Comparison of ENCODE assay signal across 8 cellular contexts in the genomic region with DNA sequence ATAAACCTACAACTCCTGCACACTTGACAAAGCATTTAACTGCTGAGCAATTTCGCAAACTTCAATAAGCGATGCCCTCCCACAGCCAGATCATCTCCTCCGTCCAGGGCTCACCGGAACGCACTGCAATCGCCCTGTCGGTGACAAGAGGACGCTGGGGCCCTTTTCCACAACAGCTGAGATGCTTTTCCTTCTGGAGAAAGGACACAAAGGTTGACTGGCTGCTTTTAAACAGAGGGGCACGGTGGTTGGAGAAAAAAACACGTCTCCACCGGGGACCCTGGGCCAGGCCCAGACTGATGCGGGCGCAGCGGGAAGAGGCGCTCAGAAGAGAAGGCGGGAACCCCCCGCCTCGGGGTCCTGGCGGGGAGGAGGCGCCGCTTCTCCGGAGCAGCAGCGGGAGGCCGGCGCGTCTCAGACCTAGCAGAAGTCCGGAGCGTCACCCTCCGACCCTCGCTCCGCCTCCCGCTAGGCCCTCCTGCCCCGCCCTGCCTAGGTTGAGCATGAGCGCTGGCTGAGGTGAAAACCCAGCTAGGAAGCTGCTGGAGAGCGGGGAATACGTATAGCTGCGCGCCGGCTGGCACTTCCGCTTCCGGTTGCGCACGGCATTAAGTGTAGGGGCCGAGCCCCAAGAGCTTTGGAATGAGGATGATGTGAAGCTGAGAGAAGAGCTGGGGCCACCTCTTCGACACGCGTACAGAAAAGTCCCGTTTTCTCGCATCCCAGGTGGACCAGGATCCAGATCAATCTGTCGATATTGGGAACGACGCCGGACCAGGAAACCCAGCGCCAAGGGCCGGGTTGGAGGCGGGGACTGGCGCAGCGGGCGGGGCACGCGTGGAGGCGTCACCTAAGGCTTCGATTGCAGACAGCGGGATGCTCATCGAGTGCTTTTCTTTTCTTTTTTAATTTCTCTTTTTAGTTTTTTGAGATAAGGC. TPM values are rescaled to one million over a fixed set of nuclear protein-coding genes. Genes with fewer than 3 reads are reported as not detected.
A peak's percentile ranks its signal among the peaks of the same experiment; 100 is the strongest.
DNase-seq lines count a peak whose midpoint lies in the region; ATAC-seq and TF ChIP-seq lines count a peak whose summit lies in the region.

Gene ZNF846 (minus strand): TSS at position 564 of the 938 bp plus-strand sequence. CDS start 3,788 bp downstream, outside the sequence.

- DNase-seq in GM13977 (ENCODE audit: low spot score): peak; percentile 94
- peak; percentile 78 for DNase-seq in NCI-H1694 (lab: John Stamatoyannopoulos, UW)
- peak; percentile 73 to 98 (median 89) for DNase-seq in T-helper 2 cell
- peak; percentile 40 to 94 (median 85) for DNase-seq in anterior cingulate cortex (lab: John Stamatoyannopoulos, UW)
- peak; percentile 96 for DNase-seq in left ventricle myocardium superior
- DNase-seq in prostate gland (ENCODE audit: low spot score): peak; percentile 94
- DNase-seq in ureter (ENCODE audit: low spot score): peak; percentile 95

- under 1% methylated on average over 65 of the region's 65 CpGs for WGBS in prostate gland

- TF ChIP-seq CTCF in GM13977 (IDR thresholded peaks at IDR 0.05; ENCODE audit: extremely low read depth, insufficient read depth, missing control alignments) (no peak), prostate gland (IDR thresholded peaks at IDR 0.05) (peak in 1 of 4 experiments; percentile 14)

- no peaks in the 10 kb centered on the region for H3K9me3 ChIP-seq in prostate gland

- H3K4me1 ChIP-seq in prostate gland (replicated peaks): no peaks in the 10 kb centered on the region

- peak within 1 kb of the TSS; percentile 45 to 63 for H3K4me3 ChIP-seq in prostate gland

- intact Hi-C loops in left ventricle myocardium superior (cut with micrococcal nuclease) (loop anchor here (10.0 kb wide), 1 partner anchor 144 kb away; the partner anchor contains the start of gene ZNF561), prostate gland (cut with DNase I) (loop anchor here (2.0 kb wide), 1 partner anchor 16 kb away; no protein-coding TSS in a partner anchor)

- H3K27me3 ChIP-seq in prostate gland (replicated peaks; ENCODE audit: insufficient read depth): no peaks in the 10 kb centered on the region

- no peaks in the 10 kb centered on the region for H3K36me3 ChIP-seq in prostate gland

- TF ChIP-seq POLR2A in prostate gland (IDR thresholded peaks at IDR 0.05): peak; percentile 88

- ATAC-seq in HG02870 (IDR thresholded peaks at IDR 0.05; ENCODE audit: unreplicated experiment) (peak; percentile 98), left ventricle myocardium superior (peak; percentile 99)

- H3K27ac ChIP-seq in prostate gland: peak within 1 kb of the TSS; percentile 93 to 95

- in situ Hi-C loops in GM13977 (cut with MboI; ENCODE audit: low pct_unique_long_range_greater_than_20kb, low sequenced_read_pairs, unreplicated experiment): no loop called here

RNA-seq across cellular contexts. Expression of gene ZNF846, which starts in this region (rescaled TPM):
- 10.8 TPM for total RNA-seq in left ventricle myocardium superior
- 10 to 100 TPM; 24.5 to 30.8 TPM for total RNA-seq in prostate gland
- 62.7 TPM for total RNA-seq in ureter

Comparison
In these comparisons a context has a peak if more than half of its experiments do, and no peak if none do; other contexts are left out.
1. Peak in every context shown above with its lines: DNase-seq, ATAC-seq, H3K4me3 ChIP-seq and H3K27ac ChIP-seq.